ENCODE assay signal across 15 cellular contexts in the genomic region with DNA sequence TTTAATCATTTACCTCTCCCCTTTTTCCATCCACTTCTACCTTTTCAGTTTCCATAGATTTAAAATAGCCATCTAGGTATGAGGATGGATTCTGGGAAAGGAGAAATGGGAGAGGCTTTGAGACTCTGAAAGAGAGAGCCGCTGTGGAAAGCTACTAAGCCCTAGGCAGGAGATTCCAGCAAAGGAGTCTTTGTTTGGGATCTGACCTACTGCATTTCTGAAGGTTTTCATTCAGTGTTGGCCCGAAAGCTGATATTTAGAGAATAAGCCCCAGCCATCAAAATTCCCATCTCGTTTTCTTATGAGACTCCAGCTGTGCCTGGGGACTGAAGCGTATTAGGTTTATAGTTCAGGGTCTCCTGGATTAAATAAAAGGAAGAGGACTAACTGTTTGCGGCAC. TPM values are rescaled to one million over a fixed set of nuclear protein-coding genes. Genes with fewer than 3 reads are reported as not detected.
A peak's percentile ranks its signal among the peaks of the same experiment; 100 is the strongest.
DNase-seq lines count a peak whose midpoint lies in the region; ATAC-seq and TF ChIP-seq lines count a peak whose summit lies in the region.
"Had no signal": no experiment of that assay in that cellular context is flagged by ENCODE, and none has a peak within 500 bp of the region (broad histone marks: within the 10 kb centered on the region; RNA-seq: fewer than 3 reads in every experiment).

No MANE protein-coding gene starts in this region.

- H3K27ac Mint-ChIP-seq in brain, result peak overlapping the region in 3 of 5 experiments; percentile 45 to 83 (median 65)
- no peak overlapping the region for H3K27ac Mint-ChIP-seq in activated CD4-positive, alpha-beta memory T cell treated with anti-CD3 and anti-CD28 coated beads, Interleukin-2, amount 10 ng/mL, durations not matched to agents 7 days and 5 days
- H3K27ac Mint-ChIP-seq: CD14-positive monocyte; CD8-positive, alpha-beta T cell had no signal

- RAD21 ChIA-PET in HCT116 (lab: Charles Lee; ENCODE audit: low non-redundant PET in 1 of 2, low total read pairs in 2 of 2, uncharacterized antibody in 2 of 2, unreplicated experiment in 2 of 2), result no interaction called here

- intact Hi-C loops in HCT116 (cut with micrococcal nuclease), result no loop called here

- no peaks in the 10 kb centered on the region for H3K9me2 ChIP-seq in HCT116 (ENCODE audit: insufficient read depth)

- no peaks in the 10 kb centered on the region for H3K36me3 Mint-ChIP-seq in brain
- H3K36me3 Mint-ChIP-seq in activated CD4-positive, alpha-beta memory T cell treated with anti-CD3 and anti-CD28 coated beads, Interleukin-2, amount 10 ng/mL, durations not matched to agents 7 days and 5 days (ENCODE audit: low read depth), result peaks cover 3% of the 10 kb centered on the region
- H3K36me3 Mint-ChIP-seq: CD14-positive monocyte; CD8-positive, alpha-beta T cell had no signal

- TF ChIP-seq POLR2A in HCT116 (IDR thresholded peaks at IDR 0.05; ENCODE audit: borderline replicate concordance, extremely low read depth, insufficient read depth, insufficient read length), result no peak

- H3K27ac ChIP-seq in HCT116 (ENCODE audit: low read depth, low read length), result no peak overlapping the region
- H3K27ac ChIP-seq: HL-60 had no signal

- no peaks in the 10 kb centered on the region for H3K36me3 ChIP-seq in HCT116 (ENCODE audit: control insufficient read depth in 1 of 2, insufficient read depth in 2 of 2, low read length in 2 of 2)

- H3K4me2 ChIP-seq in HCT116 (ENCODE audit: low read length), result no peak overlapping the region

- no peaks in the 10 kb centered on the region for H4K20me1 ChIP-seq in HCT116 (ENCODE audit: insufficient read depth)

- H3K79me2 ChIP-seq in HCT116 (ENCODE audit: insufficient read depth, low read length), result no peaks in the 10 kb centered on the region

- POLR2A ChIA-PET in HCT116 (lab: Charles Lee), result no interaction called here
- POLR2A ChIA-PET in activated CD4-positive, alpha-beta memory T cell treated with anti-CD3 and anti-CD28 coated beads, Interleukin-2, amount 10 ng/mL, durations not matched to agents 7 days and 5 days (lab: Charles Lee), result no interaction called here

- TSS peak; percentile 30 for BruUV-seq in HCT116 (replicated peaks; lab: Mats Ljungman, UMichigan)

- no peak overlapping the region for H2AFZ ChIP-seq in HCT116 (ENCODE audit: low read depth, low read length, poor library complexity, severe bottlenecking)

- H3K4me1 Mint-ChIP-seq in brain, result peaks cover 14% of the 10 kb centered on the region
- peaks cover 14% of the 10 kb centered on the region for H3K4me1 Mint-ChIP-seq in activated CD4-positive, alpha-beta memory T cell treated with anti-CD3 and anti-CD28 coated beads, Interleukin-2, amount 10 ng/mL, durations not matched to agents 7 days and 5 days

- H3K4me3 ChIP-seq in HCT116 (replicated peaks in 1 of 2; ENCODE audit: low read depth in 1 of 2, low read length in 2 of 2), result no peak overlapping the region

- H3K4me1 ChIP-seq in HCT116 (ENCODE audit: control insufficient read depth in 1 of 2, insufficient read depth in 2 of 2, low read length in 2 of 2), result peaks cover 24 to 29% of the 10 kb centered on the region in 2 experiments

- H3K4me3 Mint-ChIP-seq in brain, result no peak overlapping the region
- H3K4me3 Mint-ChIP-seq in activated CD4-positive, alpha-beta memory T cell treated with anti-CD3 and anti-CD28 coated beads, Interleukin-2, amount 10 ng/mL, durations not matched to agents 7 days and 5 days, result no peak overlapping the region
- H3K4me3 Mint-ChIP-seq: CD14-positive monocyte; CD8-positive, alpha-beta T cell had no signal

- H3K27me3 ChIP-seq in HCT116 (ENCODE audit: insufficient read depth, low read length), result no peaks in the 10 kb centered on the region

- CTCF ChIA-PET in HCT116 (lab: Charles Lee), result no interaction called here
- CTCF ChIA-PET in activated CD4-positive, alpha-beta memory T cell treated with anti-CD3 and anti-CD28 coated beads, Interleukin-2, amount 10 ng/mL, durations not matched to agents 7 days and 5 days (lab: Charles Lee), result interaction anchor here (2.4 kb wide), 1 partner anchor 26 kb away, joined by 11 read pairs; no protein-coding TSS in a partner anchor

- in situ Hi-C loops in ACHN (cut with HindIII; ENCODE audit: low pct_ligation_motif_present, low pct_unique_long_range_greater_than_20kb, low sequenced_read_pairs), result no loop called here

- H3K9me3 ChIP-seq in HCT116 (ENCODE audit: control insufficient read depth in 1 of 2, insufficient read depth in 1 of 2, low read depth in 1 of 2, low read length in 2 of 2), result no peaks in the 10 kb centered on the region
- H3K9me3 ChIP-seq: Caco-2 had no signal

- H3K27me3 Mint-ChIP-seq in brain, result no peaks in the 10 kb centered on the region
- no peaks in the 10 kb centered on the region for H3K27me3 Mint-ChIP-seq in activated CD4-positive, alpha-beta memory T cell treated with anti-CD3 and anti-CD28 coated beads, Interleukin-2, amount 10 ng/mL, durations not matched to agents 7 days and 5 days

- no peak overlapping the region for H3K9ac ChIP-seq in HCT116 (ENCODE audit: low read length)

- ATAC-seq in HCT116, result no peak
- ATAC-seq: CD8-positive, alpha-beta T cell had no signal

- no peak for TF ChIP-seq RAD21 in HCT116 (IDR thresholded peaks at IDR 0.05; ENCODE audit: low read depth)

- DNase-seq in HCT116 (ENCODE audit: low read depth, low spot score), result no peak
- peak; percentile 50 for DNase-seq in medulla oblongata (ENCODE audit: extremely low spot score)
- peak; percentile 60 for DNase-seq in pons (ENCODE audit: low spot score)
- DNase-seq in LoVo (ENCODE audit: low spot score), result no peak
- no peak for DNase-seq in ACHN
- DNase-seq in activated CD4-positive, alpha-beta memory T cell treated with anti-CD3 and anti-CD28 coated beads, Interleukin-2, amount 10 ng/mL, durations not matched to agents 7 days and 5 days, result no peak
- DNase-seq: Caco-2; CD8-positive, alpha-beta T cell; DMS53; GF-D8; HCEC 1CT had no signal

- peaks cover 0 to 2% (median 0%) of the 10 kb centered on the region in 5 experiments for H3K9me3 Mint-ChIP-seq in brain
- H3K9me3 Mint-ChIP-seq in activated CD4-positive, alpha-beta memory T cell treated with anti-CD3 and anti-CD28 coated beads, Interleukin-2, amount 10 ng/mL, durations not matched to agents 7 days and 5 days, result no peaks in the 10 kb centered on the region
- H3K9me3 Mint-ChIP-seq: CD8-positive, alpha-beta T cell had no signal

- no peak for TF ChIP-seq CTCF in HCT116 (IDR thresholded peaks at IDR 0.05 in 2 of 3, conservative IDR thresholded peaks at IDR 0.05 in 1 of 3; ENCODE audit: borderline replicate concordance in 1 of 3, insufficient read depth in 1 of 3, low read depth in 2 of 3, low read length in 2 of 3)
- TF ChIP-seq CTCF in brain (conservative IDR thresholded peaks at IDR 0.05), result no peak

TF ChIP-seq in HCT116, 20 proteins besides CTCF, POLR2A, EP300 and RAD21:
- TF ChIP-seq POLR2AphosphoS5 (IDR thresholded peaks at IDR 0.05; ENCODE audit: low read depth, low read length) (no peak), EZH2phosphoT487 (IDR thresholded peaks at IDR 0.05; ENCODE audit: borderline replicate concordance) (no peak), FOSL1 (IDR thresholded peaks at IDR 0.05; ENCODE audit: low read depth) (no peak), EZH2 (IDR thresholded peaks at IDR 0.05) (no peak), ELF1 (IDR thresholded peaks at IDR 0.05; ENCODE audit: borderline replicate concordance, low read depth) (no peak), CEBPB (IDR thresholded peaks at IDR 0.05; ENCODE audit: low read depth) (no peak), YY1 (IDR thresholded peaks at IDR 0.05; ENCODE audit: extremely low read depth, insufficient replicate concordance, low read depth, low read length) (no peak)
- TF ChIP-seq, protein P1, sequence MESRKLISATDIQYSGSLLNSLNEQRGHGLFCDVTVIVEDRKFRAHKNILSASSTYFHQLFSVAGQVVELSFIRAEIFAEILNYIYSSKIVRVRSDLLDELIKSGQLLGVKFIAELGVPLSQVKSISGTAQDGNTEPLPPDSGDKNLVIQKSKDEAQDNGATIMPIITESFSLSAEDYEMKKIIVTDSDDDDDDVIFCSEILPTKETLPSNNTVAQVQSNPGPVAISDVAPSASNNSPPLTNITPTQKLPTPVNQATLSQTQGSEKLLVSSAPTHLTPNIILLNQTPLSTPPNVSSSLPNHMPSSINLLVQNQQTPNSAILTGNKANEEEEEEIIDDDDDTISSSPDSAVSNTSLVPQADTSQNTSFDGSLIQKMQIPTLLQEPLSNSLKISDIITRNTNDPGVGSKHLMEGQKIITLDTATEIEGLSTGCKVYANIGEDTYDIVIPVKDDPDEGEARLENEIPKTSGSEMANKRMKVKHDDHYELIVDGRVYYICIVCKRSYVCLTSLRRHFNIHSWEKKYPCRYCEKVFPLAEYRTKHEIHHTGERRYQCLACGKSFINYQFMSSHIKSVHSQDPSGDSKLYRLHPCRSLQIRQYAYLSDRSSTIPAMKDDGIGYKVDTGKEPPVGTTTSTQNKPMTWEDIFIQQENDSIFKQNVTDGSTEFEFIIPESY (IDR thresholded peaks at IDR 0.05; ENCODE audit: extremely low read depth, insufficient replicate concordance, low read length), result no peak

RNA-seq across cellular contexts. Expression of gene LIPH, which starts 19.5 kb away (rescaled TPM):
- total RNA-seq in HCT116 (2021; ENCODE audit: unreplicated experiment), result 13.7 TPM
- polyA plus RNA-seq in HCT116 (2012), result 8.6 and 8.9 TPM in 2 replicates
- polyA plus RNA-seq in brain (ENCODE audit: insufficient read depth, low read depth, low replicate concordance), result not detected
- not detected for total RNA-seq in activated CD4-positive, alpha-beta memory T cell treated with anti-CD3 and anti-CD28 coated beads, Interleukin-2, amount 10 ng/mL, durations not matched to agents 7 days and 5 days
- total RNA-seq: CD8-positive, alpha-beta T cell; H1 had no signal
- polyA plus RNA-seq: CD14-positive monocyte had no signal

RNA-seq across cellular contexts. Expression of gene TMEM41A, which starts 34.0 kb away (rescaled TPM):
- total RNA-seq in HCT116 (2021; ENCODE audit: unreplicated experiment), result 25.4 TPM
- polyA plus RNA-seq in HCT116 (2012), result 13.6 and 15.3 TPM in 2 replicates
- polyA plus RNA-seq in brain (ENCODE audit: insufficient read depth, low read depth, low replicate concordance), result 10.1 TPM
- 10 to 100 TPM; 21.4 to 21.8 TPM for total RNA-seq in activated CD4-positive, alpha-beta memory T cell treated with anti-CD3 and anti-CD28 coated beads, Interleukin-2, amount 10 ng/mL, durations not matched to agents 7 days and 5 days

RNA-seq across cellular contexts. Expression of gene SENP2, which starts 53.2 kb away (rescaled TPM):
- 36.1 TPM for total RNA-seq in HCT116 (2021; ENCODE audit: unreplicated experiment)
- polyA plus RNA-seq in HCT116 (2012), result 13.7 and 15.6 TPM in 2 replicates
- 11.2 TPM for polyA plus RNA-seq in brain (ENCODE audit: insufficient read depth, low read depth, low replicate concordance)
- 10 to 100 TPM; 32.8 to 33.6 TPM for total RNA-seq in activated CD4-positive, alpha-beta memory T cell treated with anti-CD3 and anti-CD28 coated beads, Interleukin-2, amount 10 ng/mL, durations not matched to agents 7 days and 5 days

Comparison
In these comparisons a context has a peak if more than half of its experiments do, and no peak if none do; other contexts are left out.
1. DNase-seq: peak in medulla oblongata (single experiment) and pons (single experiment); none in HCT116 (single experiment), LoVo (single experiment), ACHN (single experiment) and activated CD4-positive, alpha-beta memory T cell treated with anti-CD3 and anti-CD28 coated beads, Interleukin-2, amount 10 ng/mL, durations not matched to agents 7 days and 5 days (single experiment).
2. RNA of gene LIPH, which starts 19.5 kb away (total RNA-seq): 13.7 TPM in HCT116 (single experiment); not detected in activated CD4-positive, alpha-beta memory T cell treated with anti-CD3 and anti-CD28 coated beads, Interleukin-2, amount 10 ng/mL, durations not matched to agents 7 days and 5 days; every median in the first group is over 10 times any median in the second.